ENCODE assay signal across 1 cellular context in genomic region chr4:38674206-38675144, GRCh38.
TF ChIP-seq lines count a peak whose summit lies in the region.

No MANE protein-coding gene starts in this region.

TF ChIP-seq in HEK293, 187 proteins besides CTCF, POLR2A, EP300 and RAD21 (continued from another document):
- TF ChIP-seq, protein P1, sequence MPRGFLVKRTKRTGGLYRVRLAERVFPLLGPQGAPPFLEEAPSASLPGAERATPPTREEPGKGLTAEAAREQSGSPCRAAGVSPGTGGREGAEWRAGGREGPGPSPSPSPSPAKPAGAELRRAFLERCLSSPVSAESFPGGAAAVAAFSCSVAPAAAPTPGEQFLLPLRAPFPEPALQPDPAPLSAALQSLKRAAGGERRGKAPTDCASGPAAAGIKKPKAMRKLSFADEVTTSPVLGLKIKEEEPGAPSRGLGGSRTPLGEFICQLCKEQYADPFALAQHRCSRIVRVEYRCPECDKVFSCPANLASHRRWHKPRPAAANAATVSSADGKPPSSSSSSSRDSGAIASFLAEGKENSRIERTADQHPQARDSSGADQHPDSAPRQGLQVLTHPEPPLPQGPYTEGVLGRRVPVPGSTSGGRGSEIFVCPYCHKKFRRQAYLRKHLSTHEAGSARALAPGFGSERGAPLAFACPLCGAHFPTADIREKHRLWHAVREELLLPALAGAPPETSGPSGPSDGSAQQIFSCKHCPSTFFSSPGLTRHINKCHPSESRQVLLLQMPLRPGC (tag by site-specific recombination; IDR thresholded peaks at IDR 0.05): no peak
- TF ChIP-seq ZNF561 (tag by site-specific recombination; IDR thresholded peaks at IDR 0.05; ENCODE audit: borderline replicate concordance): no peak
- no peak for TF ChIP-seq ZNF626 (tag by site-specific recombination; IDR thresholded peaks at IDR 0.05)
